Comparison of ENCODE assay signal across 10 cellular contexts in genomic region chr15:29364429-29365078, GRCh38.
DNase-seq lines count a peak whose midpoint lies in the region; ATAC-seq, FAIRE-seq and TF ChIP-seq lines count a peak whose summit lies in the region.
"Had no signal": no experiment of that assay in that cellular context is flagged by ENCODE, and none has a peak within 500 bp of the region (broad histone marks: within the 10 kb centered on the region; RNA-seq: fewer than 3 reads in every experiment).

No MANE protein-coding gene starts in this region.

- no peak overlapping the region for H3K4me3 ChIP-seq in CD8-positive, alpha-beta memory T cell (ENCODE audit: low read length)

- no peaks in the 10 kb centered on the region for H3K27me3 ChIP-seq in CD8-positive, alpha-beta memory T cell (ENCODE audit: insufficient read depth, low read length, poor library complexity, severe bottlenecking)

- H3K36me3 Mint-ChIP-seq in WTC11 (peaks cover 16% of the 10 kb centered on the region), T-cell (no peaks in the 10 kb centered on the region)
- no peaks in the 10 kb centered on the region for H3K36me3 Mint-ChIP-seq in CD8-positive, alpha-beta memory T cell

- H3K9me3 Mint-ChIP-seq in WTC11 (peaks cover 14% of the 10 kb centered on the region), T-cell (peaks cover 13 to 15% (median 13%) of the 10 kb centered on the region in 3 donors)
- peaks cover 12 to 20% (median 18%) of the 10 kb centered on the region in 5 donors for H3K9me3 Mint-ChIP-seq in CD8-positive, alpha-beta memory T cell

- H3K27ac ChIP-seq in CD8-positive, alpha-beta memory T cell (ENCODE audit: low read depth, low read length): no peak overlapping the region

- no peaks in the 10 kb centered on the region for H3K4me1 ChIP-seq in CD8-positive, alpha-beta memory T cell (ENCODE audit: insufficient read depth, low read length)

- TF ChIP-seq CTCF in WTC11 (IDR thresholded peaks at IDR 0.05): no peak

- H3K4me1 Mint-ChIP-seq in WTC11: no peaks in the 10 kb centered on the region
- H3K4me1 Mint-ChIP-seq in CD8-positive, alpha-beta memory T cell: no peaks in the 10 kb centered on the region
- H3K4me1 Mint-ChIP-seq in T-cell: no peaks in the 10 kb centered on the region

- H3K27ac Mint-ChIP-seq in WTC11 (peak overlapping the region; percentile 26; the same call in 1 of the 2 replicates), T-cell (no peak overlapping the region)
- H3K27ac Mint-ChIP-seq in CD8-positive, alpha-beta memory T cell: no peak overlapping the region
- H3K27ac Mint-ChIP-seq: stimulated activated naive CD8-positive, alpha-beta T cell treated with anti-CD3 and anti-CD28 coated beads, Interleukin-15, Interleukin-2, amounts not matched to agents 100 ng/mL and 50 ng/mL, for 24 hours had no signal

- H3K4me3 Mint-ChIP-seq in WTC11: no peak overlapping the region
- H3K4me3 Mint-ChIP-seq in CD8-positive, alpha-beta memory T cell: peak overlapping the region in 1 of 7 donors; percentile 24
- no peak overlapping the region for H3K4me3 Mint-ChIP-seq in T-cell
- H3K4me3 Mint-ChIP-seq: stimulated activated naive CD8-positive, alpha-beta T cell treated with anti-CD3 and anti-CD28 coated beads, Interleukin-15, Interleukin-2, amounts not matched to agents 100 ng/mL and 50 ng/mL, for 24 hours had no signal

- FAIRE-seq in HTR-8/SVneo (lab: Jason Lieb, UNC): no peak

- POLR2A ChIA-PET in WTC11 (lab: Charles Lee) (no interaction called here), T-cell (lab: Charles Lee) (no interaction called here)
- POLR2A ChIA-PET in CD8-positive, alpha-beta memory T cell (lab: Charles Lee): no interaction called here

- H3K27me3 Mint-ChIP-seq in WTC11 (ENCODE audit: low read depth) (no peaks in the 10 kb centered on the region; the same call in 1 of the 2 replicates), T-cell (peaks cover 10 to 18% of the 10 kb centered on the region in 2 donors)
- H3K27me3 Mint-ChIP-seq in CD8-positive, alpha-beta memory T cell: peaks cover 11 to 30% of the 10 kb centered on the region in 2 donors
- H3K27me3 Mint-ChIP-seq: stimulated activated naive CD8-positive, alpha-beta T cell treated with anti-CD3 and anti-CD28 coated beads, Interleukin-15, Interleukin-2, amounts not matched to agents 100 ng/mL and 50 ng/mL, for 24 hours had no signal

- ATAC-seq in WTC11: peak; percentile 85
- peak; percentile 54 for ATAC-seq in left lobe of liver
- no peak for ATAC-seq in T-cell (replicated peaks in 1 of 4)

- no peaks in the 10 kb centered on the region for H3K9me3 ChIP-seq in CD8-positive, alpha-beta memory T cell (ENCODE audit: low read length)

- CTCF ChIA-PET in WTC11 (lab: Charles Lee): interaction anchor here (0.6 to 1.7 kb wide), 6 partner anchors 12 to 225 kb away, joined by 3 to 6 read pairs (median 3); no protein-coding TSS in a partner anchor
- CTCF ChIA-PET in CD8-positive, alpha-beta memory T cell (lab: Charles Lee): no interaction called here
- CTCF ChIA-PET in T-cell (lab: Charles Lee): no interaction called here

- DNase-seq in Ammon's horn (ENCODE audit: low spot score) (peak; percentile 66), HTR-8/SVneo (ENCODE audit: insufficient read length, low spot score) (peak; percentile 14), WTC11 (ENCODE audit: low spot score) (peak; percentile 46), left lobe of liver (ENCODE audit: low spot score) (no peak), C1 segment of cervical spinal cord (lab: John Stamatoyannopoulos, UW) (no peak), T-cell (no peak)
- DNase-seq in CD8-positive, alpha-beta memory T cell: no peak
- no peak for DNase-seq in activated effector memory CD4-positive, alpha-beta T cell treated with Interleukin-2 at 50 U/mL for 16 hours
- DNase-seq: NCI-H446 treated with DMSO at 0.1 percent for 48 hours had no signal

- H3K36me3 ChIP-seq in CD8-positive, alpha-beta memory T cell (ENCODE audit: insufficient read depth, low read length): no peaks in the 10 kb centered on the region

TF ChIP-seq in WTC11, 78 proteins besides CTCF, POLR2A, EP300 and RAD21:
- no peak for TF ChIP-seq CREM (CRISPR knock-in tag; IDR thresholded peaks at IDR 0.05)
- TF ChIP-seq, protein P1, sequence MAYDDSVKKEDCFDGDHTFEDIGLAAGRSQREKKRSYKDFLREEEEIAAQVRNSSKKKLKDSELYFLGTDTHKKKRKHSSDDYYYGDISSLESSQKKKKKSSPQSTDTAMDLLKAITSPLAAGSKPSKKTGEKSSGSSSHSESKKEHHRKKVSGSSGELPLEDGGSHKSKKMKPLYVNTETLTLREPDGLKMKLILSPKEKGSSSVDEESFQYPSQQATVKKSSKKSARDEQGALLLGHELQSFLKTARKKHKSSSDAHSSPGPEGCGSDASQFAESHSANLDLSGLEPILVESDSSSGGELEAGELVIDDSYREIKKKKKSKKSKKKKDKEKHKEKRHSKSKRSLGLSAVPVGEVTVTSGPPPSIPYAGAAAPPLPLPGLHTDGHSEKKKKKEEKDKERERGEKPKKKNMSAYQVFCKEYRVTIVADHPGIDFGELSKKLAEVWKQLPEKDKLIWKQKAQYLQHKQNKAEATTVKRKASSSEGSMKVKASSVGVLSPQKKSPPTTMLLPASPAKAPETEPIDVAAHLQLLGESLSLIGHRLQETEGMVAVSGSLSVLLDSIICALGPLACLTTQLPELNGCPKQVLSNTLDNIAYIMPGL (CRISPR knock-in tag; IDR thresholded peaks at IDR 0.05): no peak
- TF ChIP-seq JUN (CRISPR knock-in tag; IDR thresholded peaks at IDR 0.05): no peak
- TF ChIP-seq FOXP1 (CRISPR knock-in tag; IDR thresholded peaks at IDR 0.05; ENCODE audit: borderline replicate concordance): no peak
- TF ChIP-seq, protein P2, sequence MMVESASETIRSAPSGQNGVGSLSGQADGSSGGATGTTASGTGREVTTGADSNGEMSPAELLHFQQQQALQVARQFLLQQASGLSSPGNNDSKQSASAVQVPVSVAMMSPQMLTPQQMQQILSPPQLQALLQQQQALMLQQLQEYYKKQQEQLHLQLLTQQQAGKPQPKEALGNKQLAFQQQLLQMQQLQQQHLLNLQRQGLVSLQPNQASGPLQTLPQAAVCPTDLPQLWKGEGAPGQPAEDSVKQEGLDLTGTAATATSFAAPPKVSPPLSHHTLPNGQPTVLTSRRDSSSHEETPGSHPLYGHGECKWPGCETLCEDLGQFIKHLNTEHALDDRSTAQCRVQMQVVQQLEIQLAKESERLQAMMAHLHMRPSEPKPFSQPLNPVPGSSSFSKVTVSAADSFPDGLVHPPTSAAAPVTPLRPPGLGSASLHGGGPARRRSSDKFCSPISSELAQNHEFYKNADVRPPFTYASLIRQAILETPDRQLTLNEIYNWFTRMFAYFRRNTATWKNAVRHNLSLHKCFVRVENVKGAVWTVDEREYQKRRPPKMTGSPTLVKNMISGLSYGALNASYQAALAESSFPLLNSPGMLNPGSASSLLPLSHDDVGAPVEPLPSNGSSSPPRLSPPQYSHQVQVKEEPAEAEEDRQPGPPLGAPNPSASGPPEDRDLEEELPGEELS (CRISPR knock-in tag; IDR thresholded peaks at IDR 0.05): no peak
- TF ChIP-seq ZNF396 (CRISPR knock-in tag; IDR thresholded peaks at IDR 0.05; ENCODE audit: borderline replicate concordance): no peak
- TF ChIP-seq RORB (CRISPR knock-in tag; IDR thresholded peaks at IDR 0.05): no peak

Comparison
In these comparisons a context has a peak if more than half of its experiments do, and no peak if none do; other contexts are left out.
1. DNase-seq: peak in Ammon's horn (single experiment), HTR-8/SVneo (single experiment) and WTC11 (single experiment); none in left lobe of liver (single experiment), CD8-positive, alpha-beta memory T cell (0 of 5), C1 segment of cervical spinal cord (0 of 14), activated effector memory CD4-positive, alpha-beta T cell treated with Interleukin-2 at 50 U/mL for 16 hours (single experiment) and T-cell (0 of 34).
2. ATAC-seq: peak in WTC11 (single experiment) and left lobe of liver (single experiment); none in T-cell (0 of 4).